Comparison of ENCODE assay signal across 15 cellular contexts in the genomic region with DNA sequence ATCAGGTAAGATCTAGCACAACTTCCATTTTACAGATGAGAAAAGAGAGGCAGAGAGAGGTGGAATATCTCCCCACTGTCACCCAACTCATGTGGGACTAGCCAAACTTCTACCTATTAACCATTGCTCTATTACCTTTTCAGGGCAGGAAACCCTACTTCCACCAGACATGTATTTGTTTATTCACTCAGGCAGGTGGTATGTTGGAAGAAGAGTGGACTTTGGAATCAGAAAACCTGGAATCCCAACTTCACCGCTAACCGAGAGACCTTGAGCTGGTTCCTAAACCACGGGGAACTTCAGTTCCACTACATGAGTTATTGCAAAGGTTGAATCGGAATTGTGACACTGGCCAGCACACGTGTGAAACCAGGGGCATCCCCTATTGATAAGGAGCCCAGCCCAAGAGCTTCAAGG.
"Had no signal": no experiment of that assay in that cellular context is flagged by ENCODE, and none has a peak within 500 bp of the region (broad histone marks: within the 10 kb centered on the region; RNA-seq: fewer than 3 reads in every experiment).

No MANE protein-coding gene starts in this region.

- DNase-seq: activated CD8-positive, alpha-beta memory T cell treated with anti-CD3 and anti-CD28 coated beads, Interleukin-2, amount 50 U/mL, for 4 hours; activated naive CD4-positive, alpha-beta T cell treated with Interleukin-2 at 50 U/mL for 16 hours; central memory CD4-positive, alpha-beta T cell; cortex of kidney; effector CD8-positive, alpha-beta T cell; heart left ventricle; lower lobe of right lung; midbrain; naive B cell; posterior cingulate gyrus; right cardiac atrium had no signal

- H3K36me3 Mint-ChIP-seq: naive B cell; stimulated activated memory B cell treated with anti-CD40 and anti-IgM and Interleukin-4, amounts not matched to agents 10 μg/mL and 1 μg/mL and 100 μg/mL, for 72 hours had no signal

- H3K27ac ChIP-seq: heart left ventricle, lower lobe of right lung, neutrophil had no signal

- H3K4me3 ChIP-seq: heart left ventricle, lower lobe of right lung had no signal

- H3K9me3 Mint-ChIP-seq: activated CD8-positive, alpha-beta T cell treated with anti-CD3 and anti-CD28 coated beads for 36 hours; naive B cell; stimulated activated memory B cell treated with anti-CD40 and anti-IgM and Interleukin-4, amounts not matched to agents 10 μg/mL and 1 μg/mL and 100 μg/mL, for 72 hours had no signal

- ATAC-seq: activated CD4-positive, CD25-positive, alpha-beta regulatory T cell treated with anti-CD3 and anti-CD28 coated beads, Interleukin-2, amount 50 U/mL, for 24 hours; heart left ventricle; lower lobe of right lung; right cardiac atrium; stimulated activated memory B cell treated with anti-CD40 and anti-IgM and Interleukin-4, amounts not matched to agents 10 μg/mL and 1 μg/mL and 100 μg/mL, for 72 hours had no signal

- H3K27ac Mint-ChIP-seq: naive B cell; stimulated activated memory B cell treated with anti-CD40 and anti-IgM and Interleukin-4, amounts not matched to agents 10 μg/mL and 1 μg/mL and 100 μg/mL, for 72 hours had no signal

- H3K27me3 ChIP-seq: heart left ventricle had no signal

- H3K36me3 ChIP-seq: heart left ventricle, lower lobe of right lung, neutrophil had no signal

- H3K4me1 Mint-ChIP-seq: stimulated activated memory B cell treated with anti-CD40 and anti-IgM and Interleukin-4, amounts not matched to agents 10 μg/mL and 1 μg/mL and 100 μg/mL, for 72 hours had no signal

- H3K4me3 Mint-ChIP-seq: activated CD8-positive, alpha-beta T cell treated with anti-CD3 and anti-CD28 coated beads for 36 hours; naive B cell; stimulated activated memory B cell treated with anti-CD40 and anti-IgM and Interleukin-4, amounts not matched to agents 10 μg/mL and 1 μg/mL and 100 μg/mL, for 72 hours had no signal

- H3K9me3 ChIP-seq: heart left ventricle, lower lobe of right lung, neutrophil had no signal
